35 cellular contexts compared by ENCODE assay signal in the genomic region with DNA sequence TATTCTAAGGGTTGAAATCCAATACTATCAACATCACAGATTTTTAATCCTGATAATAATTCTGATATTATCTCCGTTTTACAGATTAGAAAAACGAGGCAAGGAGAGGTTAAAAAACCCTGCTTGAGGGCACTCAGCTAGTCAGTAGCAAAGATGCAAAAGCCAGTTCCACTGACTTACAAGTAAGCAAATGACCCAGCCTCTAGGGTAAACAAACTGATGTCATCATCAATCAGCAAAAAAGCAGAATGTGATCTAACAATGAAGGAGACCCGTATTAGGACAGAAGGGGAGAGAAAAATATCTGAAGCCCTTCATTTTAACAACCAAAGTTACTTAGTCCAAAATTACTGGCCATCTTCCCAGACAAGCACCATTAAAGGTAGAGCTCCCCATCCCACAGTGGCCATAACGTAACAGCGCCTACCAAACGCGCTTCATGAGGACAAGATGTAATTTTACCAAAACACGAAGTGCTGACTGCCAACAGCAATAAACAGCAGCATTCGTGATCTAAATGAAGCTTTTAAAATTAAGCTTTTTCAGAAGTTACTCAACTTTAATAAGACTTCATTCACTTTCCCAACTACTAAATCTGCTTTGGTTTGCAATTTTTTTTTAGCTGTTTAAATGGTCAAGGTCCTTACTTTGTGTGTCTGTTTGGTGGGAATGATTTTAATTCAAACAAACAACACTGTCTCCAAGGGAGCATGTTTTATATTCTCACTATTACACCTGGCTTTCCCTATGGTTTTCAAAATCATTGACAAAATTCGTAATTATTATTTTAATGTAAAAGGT.
DNase-seq lines count a peak whose midpoint lies in the region; ATAC-seq and TF ChIP-seq lines count a peak whose summit lies in the region.
"Had no signal": no experiment of that assay in that cellular context is flagged by ENCODE, and none has a peak within 500 bp of the region (broad histone marks: within the 10 kb centered on the region; RNA-seq: fewer than 3 reads in every experiment).

No MANE protein-coding gene starts in this region.

- H3K9me2 ChIP-seq in PC-3 (replicated peaks; ENCODE audit: low read length): no peaks in the 10 kb centered on the region

- no peaks in the 10 kb centered on the region for H3K9me3 Mint-ChIP-seq in endothelial cell (ENCODE audit: unreplicated experiment)
- H3K9me3 Mint-ChIP-seq: activated CD4-positive, alpha-beta memory T cell treated with anti-CD3 and anti-CD28 coated beads, Interleukin-2, amount 10 ng/mL, durations not matched to agents 7 days and 5 days; activated naive CD4-positive, alpha-beta T cell treated with anti-CD3 and anti-CD28 coated beads for 36 hours; dendritic cell treated with granulocyte-macrophage colony-stimulating factor and Interleukin-4, amounts not matched to agents 40 ng/mL and 50 ng/mL, for 4 days had no signal

- ATAC-seq in PC-3 (peak; percentile 33; the same call in 1 of the 2 replicates), gastrocnemius medialis (no peak), HG03342 (IDR thresholded peaks at IDR 0.05; ENCODE audit: unreplicated experiment) (no peak)
- no peak for ATAC-seq in stimulated activated naive CD8-positive, alpha-beta T cell treated with anti-CD3 and anti-CD28 coated beads, Interleukin-15, Interleukin-2, amounts not matched to agents 100 U/mL and 50 U/mL, for 24 hours
- ATAC-seq: activated CD4-positive, CD25-positive, alpha-beta regulatory T cell treated with anti-CD3 and anti-CD28 coated beads, Interleukin-2, amount 50 U/mL, for 24 hours; left lobe of liver; T-helper 17 cell had no signal

- POLR2A ChIA-PET in PC-3 (lab: Charles Lee; ENCODE audit: unreplicated experiment): no interaction called here

- H3K27ac ChIP-seq in PC-3 (ENCODE audit: low read length) (no peak overlapping the region), gastrocnemius medialis (no peak overlapping the region)
- H3K27ac ChIP-seq: 22Rv1, C4-2B, esophagus muscularis mucosa, Peyer's patch, right atrium auricular region, tibial artery had no signal

- H3K9me3 ChIP-seq in PC-3 (ENCODE audit: low read length) (no peaks in the 10 kb centered on the region), gastrocnemius medialis (no peaks in the 10 kb centered on the region)
- H3K9me3 ChIP-seq: Caco-2, esophagus muscularis mucosa, MG63, Peyer's patch, right atrium auricular region, spleen, tibial artery had no signal

- H3K4me3 ChIP-seq in PC-3 (ENCODE audit: low read length) (no peak overlapping the region), gastrocnemius medialis (no peak overlapping the region)
- H3K4me3 ChIP-seq: esophagus muscularis mucosa, MG63, Peyer's patch, right atrium auricular region, spleen, tibial artery had no signal

- H3K79me2 ChIP-seq in PC-3 (ENCODE audit: low read length): no peaks in the 10 kb centered on the region

- CTCF ChIA-PET in PC-3 (lab: Charles Lee): no interaction called here

- no peaks in the 10 kb centered on the region for H3K36me3 Mint-ChIP-seq in endothelial cell (ENCODE audit: low read depth, unreplicated experiment)

- DNase-seq in DMS53 (lab: John Stamatoyannopoulos, UW) (peak; percentile 2), DMS53 treated with DMSO at 0.1 percent for 48 hours (lab: John Stamatoyannopoulos, UW; ENCODE audit: unreplicated experiment) (no peak), PC-3 (peak; percentile 32), iris pigment epithelial cell (ENCODE audit: low read depth) (peak; percentile 12), endothelial cell (ENCODE audit: low spot score) (no peak), gastrocnemius medialis (no peak)
- DNase-seq in stimulated activated naive CD8-positive, alpha-beta T cell treated with anti-CD3 and anti-CD28 coated beads, Interleukin-15, Interleukin-2, amounts not matched to agents 100 U/mL and 50 U/mL, for 24 hours: no peak
- DNase-seq: activated CD4-positive, alpha-beta memory T cell treated with anti-CD3 and anti-CD28 coated beads, Interleukin-2, amount 10 ng/mL, durations not matched to agents 7 days and 5 days; activated CD8-positive, alpha-beta memory T cell treated with anti-CD3 and anti-CD28 coated beads, Interleukin-2, amount 50 U/mL, for 4 hours; activated naive CD4-positive, alpha-beta T cell treated with anti-CD3 and anti-CD28 coated beads for 36 hours; Caco-2; central memory CD4-positive, alpha-beta T cell; DMS79; GF-D8; hypothalamus; KBM-7; MG63; NCI-H2029; NCI-H524 treated with DMSO at 0.1 percent for 48 hours; Peyer's patch; posterior cingulate gyrus; SHP77; spleen; stimulated activated CD4-positive, alpha-beta T cell treated with anti-CD3 and anti-CD28 coated beads, Interleukin-2, amount 100 ng/mL, for 24 hours; stimulated activated CD8-positive, alpha-beta memory T cell treated with anti-CD3 and anti-CD28 coated beads, Interleukin-4, amount 100 ng/mL, for 48 hours; T-helper 17 cell; tibial artery had no signal

- H3K4me1 Mint-ChIP-seq in endothelial cell (ENCODE audit: unreplicated experiment): peaks cover 3% of the 10 kb centered on the region
- H3K4me1 Mint-ChIP-seq: activated CD4-positive, alpha-beta memory T cell treated with anti-CD3 and anti-CD28 coated beads, Interleukin-2, amount 10 ng/mL, durations not matched to agents 7 days and 5 days had no signal

- in situ Hi-C loops in gastrocnemius medialis (cut with MboI; ENCODE audit: low sequenced_read_pairs in 4 of 4): no loop called here

- H4K20me1 ChIP-seq in PC-3 (ENCODE audit: low read length): no peaks in the 10 kb centered on the region

- H3F3A ChIP-seq in PC-3 (ENCODE audit: low read length, unreplicated experiment): no peaks in the 10 kb centered on the region

- TF ChIP-seq POLR2A in gastrocnemius medialis (IDR thresholded peaks at IDR 0.05): no peak

- H3K27ac Mint-ChIP-seq in endothelial cell (ENCODE audit: unreplicated experiment): no peak overlapping the region
- H3K27ac Mint-ChIP-seq: activated CD4-positive, alpha-beta memory T cell treated with anti-CD3 and anti-CD28 coated beads, Interleukin-2, amount 10 ng/mL, durations not matched to agents 7 days and 5 days; activated naive CD4-positive, alpha-beta T cell treated with anti-CD3 and anti-CD28 coated beads for 36 hours; dendritic cell treated with granulocyte-macrophage colony-stimulating factor and Interleukin-4, amounts not matched to agents 40 ng/mL and 50 ng/mL, for 4 days; T-helper 17 cell had no signal

- no peak overlapping the region for H3K4me2 ChIP-seq in PC-3 (ENCODE audit: low read length)

- H3K4me3 Mint-ChIP-seq in endothelial cell (ENCODE audit: unreplicated experiment): no peak overlapping the region
- H3K4me3 Mint-ChIP-seq: activated CD4-positive, alpha-beta memory T cell treated with anti-CD3 and anti-CD28 coated beads, Interleukin-2, amount 10 ng/mL, durations not matched to agents 7 days and 5 days; activated naive CD4-positive, alpha-beta T cell treated with anti-CD3 and anti-CD28 coated beads for 36 hours; dendritic cell treated with granulocyte-macrophage colony-stimulating factor and Interleukin-4, amounts not matched to agents 40 ng/mL and 50 ng/mL, for 4 days; T-helper 17 cell had no signal

- H3K27me3 ChIP-seq in PC-3 (ENCODE audit: low read length) (no peaks in the 10 kb centered on the region), gastrocnemius medialis (no peaks in the 10 kb centered on the region)
- H3K27me3 ChIP-seq: esophagus muscularis mucosa, MG63, Peyer's patch, right atrium auricular region, spleen, tibial artery had no signal

- no peak overlapping the region for H2AFZ ChIP-seq in PC-3 (ENCODE audit: low read length)

- intact Hi-C loops in PC-3 (cut with micrococcal nuclease) (no loop called here), gastrocnemius medialis (cut with DNase I; ENCODE audit: low total_unique reads) (no loop called here)

- H3K27me3 Mint-ChIP-seq in endothelial cell (ENCODE audit: unreplicated experiment): peaks cover 3% of the 10 kb centered on the region
- H3K27me3 Mint-ChIP-seq: dendritic cell treated with granulocyte-macrophage colony-stimulating factor and Interleukin-4, amounts not matched to agents 40 ng/mL and 50 ng/mL, for 4 days had no signal

- H3K36me3 ChIP-seq in PC-3 (ENCODE audit: low read depth, low read length) (no peaks in the 10 kb centered on the region), gastrocnemius medialis (no peaks in the 10 kb centered on the region)
- H3K36me3 ChIP-seq: esophagus muscularis mucosa, MG63, Peyer's patch, right atrium auricular region, spleen, tibial artery had no signal

- BruUV-seq in PC-3 (replicated peaks; lab: Mats Ljungman, UMichigan): no TSS peak

- no peak overlapping the region for H3K9ac ChIP-seq in PC-3 (ENCODE audit: low read length)

- TF ChIP-seq CTCF in PC-3 (conservative IDR thresholded peaks at IDR 0.05; ENCODE audit: low read depth, low read length) (no peak), endothelial cell (IDR thresholded peaks at IDR 0.05; ENCODE audit: unreplicated experiment) (no peak), gastrocnemius medialis (IDR thresholded peaks at IDR 0.05 in 4 of 5, conservative IDR thresholded peaks at IDR 0.05 in 1 of 5) (no peak)

- 0 out of 2 replicates have a peak, but pooled peaks cover 7% of the 10 kb centered on the region for H3K4me1 ChIP-seq in PC-3 (ENCODE audit: insufficient read depth, low read length)
- no peaks in the 10 kb centered on the region for H3K4me1 ChIP-seq in gastrocnemius medialis
- H3K4me1 ChIP-seq: Caco-2, esophagus muscularis mucosa, Peyer's patch, right atrium auricular region, tibial artery had no signal

Comparison
In these comparisons a context has a peak if more than half of its experiments do, and no peak if none do; other contexts are left out.
1. DNase-seq: peak in DMS53 (single experiment), PC-3 (single experiment) and iris pigment epithelial cell (single experiment); none in DMS53 treated with DMSO at 0.1 percent for 48 hours (single experiment), endothelial cell (single experiment), gastrocnemius medialis (0 of 2) and stimulated activated naive CD8-positive, alpha-beta T cell treated with anti-CD3 and anti-CD28 coated beads, Interleukin-15, Interleukin-2, amounts not matched to agents 100 U/mL and 50 U/mL, for 24 hours (single experiment).